10 cellular contexts compared by ENCODE assay signal in genomic region chr9:114988962-114989599, GRCh38. TPM values are rescaled to one million over a fixed set of nuclear protein-coding genes. Genes with fewer than 3 reads are reported as not detected.
DNase-seq lines count a peak whose midpoint lies in the region; ATAC-seq and TF ChIP-seq lines count a peak whose summit lies in the region.
"Had no signal": no experiment of that assay in that cellular context is flagged by ENCODE, and none has a peak within 500 bp of the region (broad histone marks: within the 10 kb centered on the region; RNA-seq: fewer than 3 reads in every experiment).

No MANE protein-coding gene starts in this region.

- H3K9ac ChIP-seq in MM.1S (ENCODE audit: low read length), result no peak overlapping the region

- no peak overlapping the region for H3K4me2 ChIP-seq in MM.1S (ENCODE audit: low read depth, low read length)

- no peaks in the 10 kb centered on the region for H4K20me1 ChIP-seq in MM.1S (ENCODE audit: insufficient read depth, low read length)

- H3K9me3 Mint-ChIP-seq in activated CD8-positive, alpha-beta T cell treated with anti-CD3 and anti-CD28 coated beads, Interleukin-2, amount 10 ng/mL, durations not matched to agents 7 days and 5 days (ENCODE audit: insufficient read depth), result no peaks in the 10 kb centered on the region

- H3K4me1 Mint-ChIP-seq in activated CD8-positive, alpha-beta T cell treated with anti-CD3 and anti-CD28 coated beads, Interleukin-2, amount 10 ng/mL, durations not matched to agents 7 days and 5 days (ENCODE audit: low read depth), result peaks cover 43% of the 10 kb centered on the region

- no peak overlapping the region for H2AFZ ChIP-seq in MM.1S (ENCODE audit: low read length)

- H3K27me3 ChIP-seq in testis, result no peaks in the 10 kb centered on the region
- no peaks in the 10 kb centered on the region for H3K27me3 ChIP-seq in MM.1S (replicated peaks; ENCODE audit: insufficient read depth, low read length)

- H3K79me2 ChIP-seq in MM.1S (ENCODE audit: low read length), result no peaks in the 10 kb centered on the region

- CTCF ChIA-PET in activated CD8-positive, alpha-beta T cell treated with anti-CD3 and anti-CD28 coated beads, Interleukin-2, amount 10 ng/mL, durations not matched to agents 7 days and 5 days (lab: Charles Lee), result interaction anchor here (0.9 to 2.1 kb wide), 16 partner anchors 17 to 323 kb away, joined by 3 to 13 read pairs (median 3); partner anchors contain the start of genes TEX48 and TNFSF8

- POLR2A ChIA-PET in activated CD8-positive, alpha-beta T cell treated with anti-CD3 and anti-CD28 coated beads, Interleukin-2, amount 10 ng/mL, durations not matched to agents 7 days and 5 days (lab: Charles Lee), result interaction anchor here (0.6 to 1.8 kb wide), 8 partner anchors 13 to 298 kb away, joined by 3 to 20 read pairs (median 4); partner anchors contain the start of gene TNFSF8

- H3K27me3 Mint-ChIP-seq in activated CD8-positive, alpha-beta T cell treated with anti-CD3 and anti-CD28 coated beads, Interleukin-2, amount 10 ng/mL, durations not matched to agents 7 days and 5 days (ENCODE audit: low read depth), result no peaks in the 10 kb centered on the region

- H3K4me3 Mint-ChIP-seq in activated CD8-positive, alpha-beta T cell treated with anti-CD3 and anti-CD28 coated beads, Interleukin-2, amount 10 ng/mL, durations not matched to agents 7 days and 5 days, result no peak overlapping the region

- H3K4me1 ChIP-seq in testis, result no peaks in the 10 kb centered on the region
- H3K4me1 ChIP-seq in MM.1S (ENCODE audit: low read length), result no peaks in the 10 kb centered on the region
- H3K4me1 ChIP-seq: SJSA1 had no signal

- 93 to 97% methylated on average over 8 of the region's 8 CpGs for WGBS in testis, 2 donors

- TF ChIP-seq CTCF in testis (IDR thresholded peaks at IDR 0.05), result no peak
- no peak for TF ChIP-seq CTCF in MM.1S (IDR thresholded peaks at IDR 0.05; ENCODE audit: low read length)

- no peaks in the 10 kb centered on the region for H3K36me3 Mint-ChIP-seq in activated CD8-positive, alpha-beta T cell treated with anti-CD3 and anti-CD28 coated beads, Interleukin-2, amount 10 ng/mL, durations not matched to agents 7 days and 5 days (ENCODE audit: low read depth)

- ATAC-seq in activated CD4-positive, CD25-positive, alpha-beta regulatory T cell treated with anti-CD3 and anti-CD28 coated beads, Interleukin-2, amount 50 U/mL, for 24 hours, result peak; percentile 61 to 64
- peak; percentile 66 for ATAC-seq in HG03108 (IDR thresholded peaks at IDR 0.05; ENCODE audit: unreplicated experiment)
- peak; percentile 7 for ATAC-seq in activated CD8-positive, alpha-beta T cell treated with anti-CD3 and anti-CD28 coated beads, Interleukin-2, amount 10 ng/mL, durations not matched to agents 7 days and 5 days

- H3K27ac ChIP-seq in testis (no peak overlapping the region), MM.1S (ENCODE audit: low read length) (no peak overlapping the region)
- H3K27ac ChIP-seq: SJSA1 had no signal

- no peaks in the 10 kb centered on the region for H3K9me2 ChIP-seq in MM.1S (replicated peaks; ENCODE audit: insufficient read depth, low read length)

- H3K9me3 ChIP-seq in testis, result no peaks in the 10 kb centered on the region
- no peaks in the 10 kb centered on the region for H3K9me3 ChIP-seq in MM.1S (replicated peaks; ENCODE audit: insufficient read depth, low read length)
- H3K9me3 ChIP-seq: SJSA1 had no signal

- H3K36me3 ChIP-seq in testis (ENCODE audit: low read depth, missing control alignments) (no peaks in the 10 kb centered on the region), MM.1S (replicated peaks; ENCODE audit: insufficient read depth, low read length) (no peaks in the 10 kb centered on the region)
- H3K36me3 ChIP-seq: SJSA1 had no signal

- H3K4me3 ChIP-seq in testis (no peak overlapping the region), MM.1S (ENCODE audit: low read length) (no peak overlapping the region)
- H3K4me3 ChIP-seq: SJSA1 had no signal

- intact Hi-C loops in testis (cut with DNase I; ENCODE audit: low total_unique reads), result no loop called here

- peak overlapping the region; percentile 79 for H3K27ac Mint-ChIP-seq in activated CD8-positive, alpha-beta T cell treated with anti-CD3 and anti-CD28 coated beads, Interleukin-2, amount 10 ng/mL, durations not matched to agents 7 days and 5 days

- no peak for DNase-seq in activated CD4-positive, CD25-positive, alpha-beta regulatory T cell treated with anti-CD3 and anti-CD28 coated beads, Interleukin-2, amount 50 U/mL, for 72 hours
- DNase-seq in activated CD8-positive, alpha-beta T cell treated with anti-CD3 and anti-CD28 coated beads, Interleukin-2, amount 10 ng/mL, durations not matched to agents 7 days and 5 days, result peak; percentile 26
- DNase-seq in stimulated activated CD4-positive, alpha-beta T cell treated with anti-CD3 and anti-CD28 coated beads, Interleukin-2, amount 100 ng/mL, for 24 hours, result peak; percentile 32 to 33
- DNase-seq in testis (no peak), amniotic stem cell (lab: John Stamatoyannopoulos, UW) (no peak), MM.1S (no peak)

- no peak for TF ChIP-seq POLR2A in testis (IDR thresholded peaks at IDR 0.05)

- no peaks in the 10 kb centered on the region for H3F3A ChIP-seq in MM.1S (ENCODE audit: insufficient read depth, low read length)

RNA-seq across cellular contexts. Expression of gene TNFSF8, which starts 58.7 kb away (rescaled TPM):
- total RNA-seq in activated CD8-positive, alpha-beta T cell treated with anti-CD3 and anti-CD28 coated beads, Interleukin-2, amount 10 ng/mL, durations not matched to agents 7 days and 5 days, result 10 to 100 TPM; 52.6 to 55.3 TPM
- 1 to 10 TPM in 1 of 2 donors, under 1 TPM in 1; 0.63 to 1.1 TPM for total RNA-seq in testis
- 1.3 TPM for polyA plus RNA-seq in testis (ENCODE audit: insufficient read depth, low read depth, low replicate concordance)
- total RNA-seq: SJSA1 had no signal
- polyA plus RNA-seq: neural cell had no signal

Comparison
In these comparisons a context has a peak if more than half of its experiments do, and no peak if none do; other contexts are left out.
1. ATAC-seq: peak in every context shown above with its lines; median percentile 66 in HG03108; 62 in activated CD4-positive, CD25-positive, alpha-beta regulatory T cell treated with anti-CD3 and anti-CD28 coated beads, Interleukin-2, amount 50 U/mL, for 24 hours; 7 in activated CD8-positive, alpha-beta T cell treated with anti-CD3 and anti-CD28 coated beads, Interleukin-2, amount 10 ng/mL, durations not matched to agents 7 days and 5 days.
2. DNase-seq: peak in activated CD8-positive, alpha-beta T cell treated with anti-CD3 and anti-CD28 coated beads, Interleukin-2, amount 10 ng/mL, durations not matched to agents 7 days and 5 days (single experiment) and stimulated activated CD4-positive, alpha-beta T cell treated with anti-CD3 and anti-CD28 coated beads, Interleukin-2, amount 100 ng/mL, for 24 hours (2 of 2); none in activated CD4-positive, CD25-positive, alpha-beta regulatory T cell treated with anti-CD3 and anti-CD28 coated beads, Interleukin-2, amount 50 U/mL, for 72 hours (single experiment), testis (single experiment), amniotic stem cell (single experiment) and MM.1S (single experiment).
3. RNA of gene TNFSF8, which starts 58.7 kb away (total RNA-seq): 52.6 to 55.3 TPM in activated CD8-positive, alpha-beta T cell treated with anti-CD3 and anti-CD28 coated beads, Interleukin-2, amount 10 ng/mL, durations not matched to agents 7 days and 5 days; 0.63 to 1.1 TPM in testis; every median in the first group is over 10 times any median in the second.